ENCODE assay signal across 1 cellular context in the genomic region with DNA sequence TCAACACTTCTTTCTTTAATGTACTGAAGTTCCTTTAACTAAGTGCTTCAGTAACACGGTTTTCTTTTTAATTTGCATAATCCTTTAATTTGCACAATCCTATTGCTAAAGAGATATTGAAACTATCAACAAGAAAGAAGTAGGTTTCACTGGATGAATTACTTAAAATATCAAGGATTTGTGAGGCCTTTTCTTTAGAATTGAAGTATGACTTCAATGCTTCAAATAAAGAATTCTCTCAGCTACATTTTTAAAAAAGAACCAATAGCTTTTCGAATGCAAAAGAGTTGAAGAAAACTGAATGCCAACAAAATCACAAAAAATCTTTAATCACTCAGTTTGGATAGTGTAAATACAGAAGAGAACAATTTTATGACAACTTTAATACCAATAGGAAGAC.
TF ChIP-seq lines count a peak whose summit lies in the region.

No MANE protein-coding gene starts in this region.

TF ChIP-seq in H1, 55 proteins besides CTCF, POLR2A, EP300 and RAD21 (continued from another document):
- no peak for TF ChIP-seq SIN3A (conservative IDR thresholded peaks at IDR 0.05 in 1 of 2, IDR thresholded peaks at IDR 0.05 in 1 of 2; ENCODE audit: low read depth in 1 of 2, low read length in 2 of 2)
- TF ChIP-seq KDM1A (IDR thresholded peaks at IDR 0.05; ENCODE audit: borderline replicate concordance, low read length) = no peak
- TF ChIP-seq JUN (IDR thresholded peaks at IDR 0.05; ENCODE audit: low read depth, low read length) = no peak
- no peak for TF ChIP-seq NANOG (IDR thresholded peaks at IDR 0.05; ENCODE audit: insufficient read depth, low read depth, low read length, poor library complexity, severe bottlenecking)
